8 cellular contexts compared by ENCODE assay signal in the genomic region with DNA sequence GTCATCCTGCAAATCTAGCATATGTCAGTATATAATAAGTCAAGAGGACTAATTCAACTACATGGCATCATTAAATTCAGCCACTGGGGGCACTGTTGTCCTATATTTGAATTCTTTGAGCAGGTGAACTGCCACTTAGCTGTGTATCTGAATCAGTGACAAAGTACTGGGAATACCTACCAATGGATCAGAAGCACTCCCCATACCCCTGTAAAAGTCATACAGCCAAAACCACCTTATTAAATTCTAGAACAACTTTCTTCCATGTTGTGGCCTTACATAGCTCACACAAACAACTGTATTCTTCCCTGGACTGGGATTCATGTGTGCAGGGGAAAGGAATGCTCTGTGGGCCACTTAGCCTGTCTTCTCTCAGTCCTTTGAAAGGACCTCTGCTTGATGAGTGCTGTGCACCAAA. TPM values are rescaled to one million over a fixed set of nuclear protein-coding genes. Genes with fewer than 3 reads are reported as not detected.
DNase-seq lines count a peak whose midpoint lies in the region; ATAC-seq and TF ChIP-seq lines count a peak whose summit lies in the region.

No MANE protein-coding gene starts in this region.

- POLR2A ChIA-PET in naive thymus-derived CD4-positive, alpha-beta T cell (lab: Charles Lee), result interaction anchor here (0.5 to 1.5 kb wide), 4 partner anchors 63 to 207 kb away, joined by 3 to 6 read pairs (median 3); no protein-coding TSS in a partner anchor

- no peaks in the 10 kb centered on the region for H3K27me3 ChIP-seq in naive thymus-derived CD4-positive, alpha-beta T cell (ENCODE audit: control insufficient read depth in 2 of 2, insufficient read depth in 2 of 2, low read length in 2 of 2)

- no peak for DNase-seq in AG09309 (ENCODE audit: low read depth)
- peak; percentile 10 for DNase-seq in NCI-H82 treated with DMSO at 0.1 percent for 48 hours (lab: John Stamatoyannopoulos, UW; ENCODE audit: unreplicated experiment)
- DNase-seq in activated CD8-positive, alpha-beta memory T cell treated with anti-CD3 and anti-CD28 coated beads, Interleukin-2, amount 50 U/mL, for 1 hour (ENCODE audit: extremely low read depth), result peak; percentile 32
- peak; percentile 22 for DNase-seq in epithelial cell of proximal tubule (ENCODE audit: low read depth)
- DNase-seq in naive thymus-derived CD4-positive, alpha-beta T cell, result peak in 8 of 9 donors; percentile 38 to 77 (median 60)
- DNase-seq in stromal cell of bone marrow (ENCODE audit: low read depth), result peak; percentile 58

- CTCF ChIA-PET in naive thymus-derived CD4-positive, alpha-beta T cell (lab: Charles Lee), result interaction anchor here (0.6 to 1.5 kb wide), 12 partner anchors 10 to 1759 kb away, joined by 3 to 7 read pairs (median 3); a partner anchor contains a TSS

- intact Hi-C loops in naive thymus-derived CD4-positive, alpha-beta T cell (cut with micrococcal nuclease), result loop anchor here (1.0 to 5.0 kb wide), 6 partner anchors 36 to 384 kb away; a partner anchor contains a TSS

- no peaks in the 10 kb centered on the region for H3K36me3 ChIP-seq in naive thymus-derived CD4-positive, alpha-beta T cell (ENCODE audit: control insufficient read depth in 2 of 3, insufficient read depth in 3 of 3, low read length in 3 of 3)

- TF ChIP-seq CTCF in AG09309 (IDR thresholded peaks at IDR 0.05; ENCODE audit: control insufficient read depth, insufficient read depth, low read depth, low read length, missing control alignments), result peak; percentile 58
- TF ChIP-seq CTCF in epithelial cell of proximal tubule (conservative IDR thresholded peaks at IDR 0.05; ENCODE audit: low read depth, low read length), result peak; percentile 66

- H3K4me1 Mint-ChIP-seq in naive thymus-derived CD4-positive, alpha-beta T cell, result peaks cover 12 to 52% (median 32%) of the 10 kb centered on the region in 7 donors

- peaks cover 3 to 28% (median 20%) of the 10 kb centered on the region in 5 donors for H3K36me3 Mint-ChIP-seq in naive thymus-derived CD4-positive, alpha-beta T cell

- H3K27ac ChIP-seq in naive thymus-derived CD4-positive, alpha-beta T cell (ENCODE audit: low read depth, low read length), result no peak overlapping the region

- ATAC-seq in GM18873 (IDR thresholded peaks at IDR 0.05; ENCODE audit: low FRiP score, unreplicated experiment), result peak; percentile 79
- ATAC-seq in HG03442 (IDR thresholded peaks at IDR 0.05; ENCODE audit: unreplicated experiment), result peak; percentile 61
- peak; percentile 88 for ATAC-seq in naive thymus-derived CD4-positive, alpha-beta T cell

- H3K27ac Mint-ChIP-seq in naive thymus-derived CD4-positive, alpha-beta T cell, result peak overlapping the region in 6 of 9 donors; percentile 17 to 85 (median 82)

- H3K9me3 Mint-ChIP-seq in naive thymus-derived CD4-positive, alpha-beta T cell, result peaks cover 0 to 46% (median 2%) of the 10 kb centered on the region in 11 donors

- H3K27me3 Mint-ChIP-seq in naive thymus-derived CD4-positive, alpha-beta T cell, result no peaks in the 10 kb centered on the region

- peaks cover 0 to 5% (median 0%) of the 10 kb centered on the region in 3 experiments for H3K9me3 ChIP-seq in naive thymus-derived CD4-positive, alpha-beta T cell (ENCODE audit: control insufficient read depth in 2 of 3, low read length in 3 of 3)

- peak overlapping the region in 3 of 10 donors; percentile 40 to 53 (median 50) for H3K4me3 Mint-ChIP-seq in naive thymus-derived CD4-positive, alpha-beta T cell

- H3K4me1 ChIP-seq in naive thymus-derived CD4-positive, alpha-beta T cell (ENCODE audit: control insufficient read depth in 2 of 2, insufficient read depth in 2 of 2, low read length in 2 of 2), result peaks cover 16 to 29% of the 10 kb centered on the region in 2 donors

- H3K4me3 ChIP-seq in AG09309 (ENCODE audit: control insufficient read depth, low read depth, low read length) (no peak overlapping the region), epithelial cell of proximal tubule (ENCODE audit: low read depth, low read length) (no peak overlapping the region)
- peak overlapping the region; percentile 18 for H3K4me3 ChIP-seq in naive thymus-derived CD4-positive, alpha-beta T cell (ENCODE audit: low read length)

RNA-seq across cellular contexts. Expression of a gene that starts 57.4 kb away (rescaled TPM):
- 4.2 and 4.7 TPM in 2 replicates for total RNA-seq in epithelial cell of proximal tubule
- 10 to 100 TPM in 3 of 5 experiments, 1 to 10 TPM in 2; 7.4 to 24.1 (median 10.2) TPM for total RNA-seq in naive thymus-derived CD4-positive, alpha-beta T cell
- 1 to 10 TPM; 6.0 to 8.1 TPM for polyA plus RNA-seq in naive thymus-derived CD4-positive, alpha-beta T cell
